In the genomic region with DNA sequence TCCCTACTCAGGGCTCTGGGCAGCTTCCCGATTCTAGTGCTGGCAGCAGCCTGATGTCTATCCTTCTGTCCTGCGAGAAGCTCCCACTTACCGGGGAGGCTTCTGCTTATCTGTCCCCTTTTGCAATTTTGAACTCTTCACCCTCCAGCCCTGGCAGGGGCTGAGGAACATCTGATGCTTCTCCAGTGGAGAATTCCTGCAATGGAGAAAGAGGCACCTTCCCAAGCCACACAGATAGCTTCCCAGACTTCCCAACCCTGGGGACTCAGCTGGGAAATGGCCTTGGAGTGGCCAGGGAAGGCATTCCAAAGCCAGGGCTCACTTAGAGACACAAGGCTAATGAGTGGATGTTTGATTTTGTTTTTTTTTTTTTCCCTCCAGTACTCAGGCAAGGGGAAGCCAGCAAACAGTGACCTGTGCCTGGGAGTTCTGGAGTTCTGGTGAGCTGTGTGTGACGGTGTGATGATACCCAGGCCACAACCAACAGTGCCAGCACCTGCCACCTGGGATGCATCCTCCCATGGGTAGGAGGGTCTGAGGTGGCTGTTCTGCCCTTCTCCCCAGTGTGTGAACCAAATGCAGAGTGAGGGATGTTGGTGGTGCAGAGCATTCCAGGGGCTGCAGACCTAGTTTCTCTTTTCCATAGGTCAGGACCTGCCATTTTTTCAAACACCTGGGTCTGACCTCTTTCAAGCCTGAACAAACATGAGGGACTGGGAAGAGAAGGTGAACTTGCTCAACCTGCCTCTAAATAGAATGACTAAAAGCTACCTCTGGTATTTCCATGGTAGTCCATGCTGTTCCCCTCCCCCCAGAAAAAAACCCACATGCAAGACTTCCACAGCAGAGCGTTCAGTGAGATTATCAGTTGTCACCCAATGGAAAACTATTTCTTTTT, we compare ENCODE assay signal across 24 cellular contexts.
DNase-seq lines count a peak whose midpoint lies in the region; ATAC-seq and TF ChIP-seq lines count a peak whose summit lies in the region.
"Had no signal": no experiment of that assay in that cellular context is flagged by ENCODE, and none has a peak within 500 bp of the region (broad histone marks: within the 10 kb centered on the region; RNA-seq: fewer than 3 reads in every experiment).

No MANE protein-coding gene starts in this region.

- intact Hi-C loops in gastrocnemius medialis (cut with DNase I; ENCODE audit: low total_unique reads): no loop called here

- peak; percentile 36 for DNase-seq in HuH-7.5 (ENCODE audit: low spot score)
- no peak for DNase-seq in adipocyte (ENCODE audit: low read depth)
- peak; percentile 21 for DNase-seq in kidney tubule cell (ENCODE audit: low spot score)
- DNase-seq in gastrocnemius medialis: no peak
- DNase-seq in NCI-H1048 (lab: John Stamatoyannopoulos, UW): no peak
- DNase-seq: activated CD4-positive, alpha-beta T cell treated with anti-CD3 and anti-CD28 coated beads for 48 hours; activated CD8-positive, alpha-beta memory T cell treated with anti-CD3 and anti-CD28 coated beads, Interleukin-2, amount 10 ng/mL, durations not matched to agents 7 days and 5 days; AML-193; caudate nucleus; dermis blood vessel endothelial cell; EL; hippocampal formation; mesendoderm; natural killer cell; NCI-H510A; SHP77; small intestine; stimulated activated CD4-positive, alpha-beta T cell treated with anti-CD3 and anti-CD28 coated beads, Interleukin-2, amount 100 ng/mL, for 48 hours; stimulated activated naive CD8-positive, alpha-beta T cell treated with anti-CD3 and anti-CD28 coated beads, Interleukin-15, amount 100 ng/mL, for 72 hours; upper lobe of right lung had no signal

- H3K4me3 ChIP-seq in adipocyte (ENCODE audit: low read length) (no peak overlapping the region), gastrocnemius medialis (no peak overlapping the region)
- H3K4me3 ChIP-seq: upper lobe of right lung had no signal

- no peak for TF ChIP-seq POLR2A in gastrocnemius medialis (IDR thresholded peaks at IDR 0.05)

- H3K9me3 ChIP-seq in adipocyte (ENCODE audit: control insufficient read depth, low read length) (no peaks in the 10 kb centered on the region), gastrocnemius medialis (no peaks in the 10 kb centered on the region)
- H3K9me3 ChIP-seq: upper lobe of right lung had no signal

- in situ Hi-C loops in gastrocnemius medialis (cut with MboI; ENCODE audit: low sequenced_read_pairs in 4 of 4): no loop called here

- H3K27ac ChIP-seq in gastrocnemius medialis: no peak overlapping the region
- H3K27ac ChIP-seq: parathyroid adenoma, upper lobe of right lung had no signal

- peak overlapping the region; percentile 40 for H3K9ac ChIP-seq in adipocyte (ENCODE audit: low read length)
- H3K9ac ChIP-seq: parathyroid adenoma had no signal

- H3K4me1 ChIP-seq in adipocyte (ENCODE audit: control insufficient read depth, insufficient read depth, low read length) (peaks cover 26% of the 10 kb centered on the region), gastrocnemius medialis (peaks cover 5 to 6% of the 10 kb centered on the region in 2 donors)
- H3K4me1 ChIP-seq: upper lobe of right lung had no signal

- no peaks in the 10 kb centered on the region for H3K36me3 ChIP-seq in adipocyte (ENCODE audit: control insufficient read depth, insufficient read depth, low read length, severe bottlenecking)
- H3K36me3 ChIP-seq in gastrocnemius medialis: no peaks in the 10 kb centered on the region
- H3K36me3 ChIP-seq: upper lobe of right lung had no signal

- ATAC-seq in gastrocnemius medialis (peak; percentile 22 to 25), GM18870 (IDR thresholded peaks at IDR 0.05; ENCODE audit: unreplicated experiment) (no peak), GM21390 (IDR thresholded peaks at IDR 0.05; ENCODE audit: unreplicated experiment) (no peak)
- ATAC-seq: activated CD8-positive, alpha-beta memory T cell treated with anti-CD3 and anti-CD28 coated beads, Interleukin-2, amount 10 ng/mL, durations not matched to agents 7 days and 5 days; activated T-helper 17 cell treated with anti-CD3 and anti-CD28 coated beads, Interleukin-2, amount 50 U/mL, for 72 hours; natural killer cell; stimulated activated naive CD8-positive, alpha-beta T cell treated with anti-CD3 and anti-CD28 coated beads, Interleukin-15, amount 100 ng/mL, for 72 hours; upper lobe of right lung had no signal

- no peak for TF ChIP-seq CTCF in gastrocnemius medialis (IDR thresholded peaks at IDR 0.05 in 4 of 5, conservative IDR thresholded peaks at IDR 0.05 in 1 of 5)

- H3K27me3 ChIP-seq in adipocyte (replicated peaks; ENCODE audit: control insufficient read depth, insufficient read depth, low read length) (no peaks in the 10 kb centered on the region), gastrocnemius medialis (no peaks in the 10 kb centered on the region)
- H3K27me3 ChIP-seq: upper lobe of right lung had no signal

Comparison
In these comparisons a context has a peak if more than half of its experiments do, and no peak if none do; other contexts are left out.
1. DNase-seq: peak in HuH-7.5 (single experiment) and kidney tubule cell (single experiment); none in adipocyte (single experiment), gastrocnemius medialis (0 of 2) and NCI-H1048 (single experiment).
2. ATAC-seq: peak in gastrocnemius medialis (2 of 2); none in GM18870 (single experiment) and GM21390 (single experiment).